ENCODE assay signal across 9 cellular contexts in the genomic region with DNA sequence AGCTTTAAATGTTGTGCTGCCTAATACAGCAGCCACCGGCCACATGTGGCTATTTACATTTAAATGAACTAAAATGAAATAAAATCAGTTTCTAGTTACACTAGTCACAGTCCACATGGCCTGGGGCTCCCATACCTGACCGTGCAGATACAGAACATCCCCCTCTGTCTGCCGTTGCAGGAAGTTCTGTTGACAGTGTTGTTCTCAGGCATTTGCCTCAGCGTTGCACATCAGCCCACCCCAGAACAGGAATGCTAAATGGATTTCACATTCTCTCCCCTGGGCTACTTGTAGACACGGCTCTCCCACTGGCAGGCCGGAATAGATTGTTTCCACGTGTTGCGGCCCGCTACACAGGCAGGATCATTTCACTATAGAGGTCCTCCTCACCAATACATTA. TPM values are rescaled to one million over a fixed set of nuclear protein-coding genes. Genes with fewer than 3 reads are reported as not detected.
DNase-seq lines count a peak whose midpoint lies in the region; ATAC-seq, FAIRE-seq and TF ChIP-seq lines count a peak whose summit lies in the region.
"Had no signal": no experiment of that assay in that cellular context is flagged by ENCODE, and none has a peak within 500 bp of the region (broad histone marks: within the 10 kb centered on the region; RNA-seq: fewer than 3 reads in every experiment).

No MANE protein-coding gene starts in this region.

- peaks cover 29% of the 10 kb centered on the region for H4K20me1 ChIP-seq in keratinocyte (ENCODE audit: control insufficient read depth, extremely low read depth, insufficient read depth, low read length)

- dilution Hi-C loops in keratinocyte (cut with MboI; ENCODE audit: extremely low pct_ligation_motif_present, low sequenced_read_pairs) = no loop called here

- peaks cover 65 to 97% of the 10 kb centered on the region in 2 experiments for H3K36me3 ChIP-seq in keratinocyte (ENCODE audit: control insufficient read depth in 2 of 2, extremely low read depth in 1 of 2, insufficient read depth in 2 of 2, low read length in 2 of 2)
- H3K36me3 ChIP-seq in body of pancreas (replicated peaks in 1 of 2; ENCODE audit: insufficient read depth in 1 of 2, low read depth in 2 of 2) = peaks cover 16 to 65% of the 10 kb centered on the region in 2 donors
- H3K36me3 ChIP-seq in upper lobe of right lung = peaks cover 100% of the 10 kb centered on the region

- POLR2A ChIA-PET in WTC11 (lab: Charles Lee) = no interaction called here

- 79 to 84% methylated on average over 9 of the region's 9 CpGs for WGBS in body of pancreas, 2 donors

- no peaks in the 10 kb centered on the region for H3K9me3 ChIP-seq in keratinocyte (ENCODE audit: control insufficient read depth, low read depth, low read length)
- no peaks in the 10 kb centered on the region for H3K9me3 ChIP-seq in body of pancreas
- H3K9me3 ChIP-seq in upper lobe of right lung = no peaks in the 10 kb centered on the region

- intact Hi-C loops in body of pancreas (cut with DNase I) (no loop called here), upper lobe of right lung (cut with DNase I) (loop anchor here (10.0 kb wide), 1 partner anchor 93 kb away; no protein-coding TSS in a partner anchor)

- peak overlapping the region; percentile 6 for H3K9ac ChIP-seq in keratinocyte (ENCODE audit: control insufficient read depth, extremely low read depth, insufficient read depth, low read length)

- ATAC-seq in WTC11 (peak; percentile 87), body of pancreas (no peak), upper lobe of right lung (no peak), GM18498 (IDR thresholded peaks at IDR 0.05; ENCODE audit: unreplicated experiment) (no peak), GM18858 (IDR thresholded peaks at IDR 0.05; ENCODE audit: unreplicated experiment) (no peak)

- H3K4me1 ChIP-seq in keratinocyte (ENCODE audit: control insufficient read depth, extremely low read depth, insufficient read depth, low read length) (peaks cover 28% of the 10 kb centered on the region), body of pancreas (peaks cover 7% of the 10 kb centered on the region), upper lobe of right lung (peaks cover 5% of the 10 kb centered on the region)

- H3K36me3 Mint-ChIP-seq in WTC11 = peaks cover 82% of the 10 kb centered on the region

- peak overlapping the region; percentile 81 for H3K27ac Mint-ChIP-seq in WTC11
- H3K27ac Mint-ChIP-seq: T-helper 1 cell treated with Interleukin-12 subunit alpha and Interleukin-12 subunit beta and Interleukin-4 antibody, amounts not matched to agents 30 μg/mL and 1 μg/mL, for 36 hours had no signal

- H3K4me3 Mint-ChIP-seq in WTC11 = no peak overlapping the region
- H3K4me3 Mint-ChIP-seq: T-helper 1 cell treated with Interleukin-12 subunit alpha and Interleukin-12 subunit beta and Interleukin-4 antibody, amounts not matched to agents 30 μg/mL and 1 μg/mL, for 36 hours had no signal

- no peak overlapping the region for H2AFZ ChIP-seq in keratinocyte (ENCODE audit: control insufficient read depth, low read length)

- TF ChIP-seq CTCF in D721Med (IDR thresholded peaks at IDR 0.05; ENCODE audit: insufficient read depth, missing control alignments) = peak; percentile 4
- peak; percentile 19; the same call in 1 of the 2 replicates for TF ChIP-seq CTCF in WTC11 (IDR thresholded peaks at IDR 0.05)
- TF ChIP-seq CTCF in keratinocyte (optimal IDR thresholded peaks at IDR 0.05 in 1 of 3, IDR thresholded peaks at IDR 0.05 in 1 of 3, conservative IDR thresholded peaks at IDR 0.05 in 1 of 3; ENCODE audit: extremely low read depth in 1 of 3, insufficient read depth in 2 of 3, low read length in 3 of 3) = peak; percentile 38 to 58 (median 49)
- TF ChIP-seq CTCF in body of pancreas (IDR thresholded peaks at IDR 0.05) = peak in 1 of 7 experiments; percentile 21
- TF ChIP-seq CTCF in upper lobe of right lung (IDR thresholded peaks at IDR 0.05) = no peak

- no peak for DNase-seq in D721Med (ENCODE audit: insufficient read length, low spot score)
- DNase-seq in HCEC 1CT = peak; percentile 13
- peak; percentile 58 for DNase-seq in WTC11 (ENCODE audit: low spot score)
- DNase-seq in keratinocyte (ENCODE audit: low read depth, low spot score) = no peak
- DNase-seq in body of pancreas = no peak
- DNase-seq in upper lobe of right lung = no peak

- FAIRE-seq in D721Med (lab: Jason Lieb, UNC) (no peak), keratinocyte (lab: Jason Lieb, UNC) (peak; percentile 39)

- no peaks in the 10 kb centered on the region for H3K27me3 ChIP-seq in keratinocyte (ENCODE audit: control insufficient read depth, extremely low read depth, insufficient read depth, low read length)
- H3K27me3 ChIP-seq in body of pancreas = no peaks in the 10 kb centered on the region
- no peaks in the 10 kb centered on the region for H3K27me3 ChIP-seq in upper lobe of right lung

- no peaks in the 10 kb centered on the region for H3K9me1 ChIP-seq in keratinocyte (ENCODE audit: control insufficient read depth, extremely low read depth, insufficient read depth, low read length)

- H3K27ac ChIP-seq in keratinocyte (ENCODE audit: control insufficient read depth, insufficient read depth, low read length) (peak overlapping the region; percentile 10), body of pancreas (no peak overlapping the region), upper lobe of right lung (no peak overlapping the region)

- H3K27me3 Mint-ChIP-seq in WTC11 (ENCODE audit: low read depth) = no peaks in the 10 kb centered on the region

- peaks cover 48% of the 10 kb centered on the region for H3K4me1 Mint-ChIP-seq in WTC11

- no peak for TF ChIP-seq POLR2A in body of pancreas (IDR thresholded peaks at IDR 0.05)

- H3K4me3 ChIP-seq in keratinocyte (ENCODE audit: control insufficient read depth in 2 of 3, extremely low read depth in 1 of 3, insufficient read depth in 2 of 3, low read depth in 1 of 3, low read length in 3 of 3) = no peak overlapping the region
- no peak overlapping the region for H3K4me3 ChIP-seq in body of pancreas
- H3K4me3 ChIP-seq in upper lobe of right lung = no peak overlapping the region

- CTCF ChIA-PET in WTC11 (lab: Charles Lee) = no interaction called here

- no peak overlapping the region for H3K4me2 ChIP-seq in keratinocyte (ENCODE audit: control insufficient read depth, extremely low read depth, insufficient read depth, low read depth, low read length)

- H3K79me2 ChIP-seq in keratinocyte (ENCODE audit: control insufficient read depth, insufficient read depth, low read length) = peaks cover 79% of the 10 kb centered on the region

- H3K9me3 Mint-ChIP-seq in WTC11 = no peaks in the 10 kb centered on the region
- H3K9me3 Mint-ChIP-seq: T-helper 1 cell treated with Interleukin-12 subunit alpha and Interleukin-12 subunit beta and Interleukin-4 antibody, amounts not matched to agents 30 μg/mL and 1 μg/mL, for 36 hours had no signal

TF ChIP-seq in WTC11, 78 proteins besides CTCF, POLR2A, EP300 and RAD21:
- TF ChIP-seq TP53 (CRISPR knock-in tag; IDR thresholded peaks at IDR 0.05) = no peak
- TF ChIP-seq GTF2I (CRISPR knock-in tag; conservative IDR thresholded peaks at IDR 0.05) = no peak
- TF ChIP-seq, protein P1, sequence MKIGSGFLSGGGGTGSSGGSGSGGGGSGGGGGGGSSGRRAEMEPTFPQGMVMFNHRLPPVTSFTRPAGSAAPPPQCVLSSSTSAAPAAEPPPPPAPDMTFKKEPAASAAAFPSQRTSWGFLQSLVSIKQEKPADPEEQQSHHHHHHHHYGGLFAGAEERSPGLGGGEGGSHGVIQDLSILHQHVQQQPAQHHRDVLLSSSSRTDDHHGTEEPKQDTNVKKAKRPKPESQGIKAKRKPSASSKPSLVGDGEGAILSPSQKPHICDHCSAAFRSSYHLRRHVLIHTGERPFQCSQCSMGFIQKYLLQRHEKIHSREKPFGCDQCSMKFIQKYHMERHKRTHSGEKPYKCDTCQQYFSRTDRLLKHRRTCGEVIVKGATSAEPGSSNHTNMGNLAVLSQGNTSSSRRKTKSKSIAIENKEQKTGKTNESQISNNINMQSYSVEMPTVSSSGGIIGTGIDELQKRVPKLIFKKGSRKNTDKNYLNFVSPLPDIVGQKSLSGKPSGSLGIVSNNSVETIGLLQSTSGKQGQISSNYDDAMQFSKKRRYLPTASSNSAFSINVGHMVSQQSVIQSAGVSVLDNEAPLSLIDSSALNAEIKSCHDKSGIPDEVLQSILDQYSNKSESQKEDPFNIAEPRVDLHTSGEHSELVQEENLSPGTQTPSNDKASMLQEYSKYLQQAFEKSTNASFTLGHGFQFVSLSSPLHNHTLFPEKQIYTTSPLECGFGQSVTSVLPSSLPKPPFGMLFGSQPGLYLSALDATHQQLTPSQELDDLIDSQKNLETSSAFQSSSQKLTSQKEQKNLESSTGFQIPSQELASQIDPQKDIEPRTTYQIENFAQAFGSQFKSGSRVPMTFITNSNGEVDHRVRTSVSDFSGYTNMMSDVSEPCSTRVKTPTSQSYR (CRISPR knock-in tag; IDR thresholded peaks at IDR 0.05) = no peak

RNA-seq across cellular contexts. Expression of a gene that starts 26.3 kb away (rescaled TPM):
- total RNA-seq in WTC11 (2021) (38.3 to 45.2 TPM (median 41.6 TPM) in 3 replicates), body of pancreas (10 to 100 TPM; 41.2 to 55.7 TPM), upper lobe of right lung (51.6 TPM)
- 82.1 to 117 TPM (median 84.2 TPM) in 3 replicates for polyA plus RNA-seq in keratinocyte
- polyA plus RNA-seq in keratinocyte (2011; ENCODE audit: low read depth) = 69.6 TPM
- 27.6 and 29.1 TPM in 2 replicates for polyA plus RNA-seq in keratinocyte (2011; cell fraction: cytosol; rRNA removed)
- 356 and 357 TPM in 2 replicates for polyA plus RNA-seq in keratinocyte (2011; cell fraction: nucleus; rRNA removed)
- polyA plus RNA-seq in keratinocyte (2012; ENCODE audit: low replicate concordance) = 37.1 and 115 TPM in 2 replicates
- 306 to 390 TPM (median 389 TPM) in 3 replicates for polyA minus RNA-seq in keratinocyte
- 89.8 TPM for polyA minus RNA-seq in keratinocyte (2011; cell fraction: cytosol; rRNA and poly(A)+ RNA removed)
- 497 and 766 TPM in 2 replicates for polyA minus RNA-seq in keratinocyte (2011; cell fraction: nucleus; rRNA and poly(A)+ RNA removed)

Comparison
In these comparisons a context has a peak if more than half of its experiments do, and no peak if none do; other contexts are left out.
1. DNase-seq: peak in HCEC 1CT (single experiment) and WTC11 (single experiment); none in D721Med (single experiment), keratinocyte (single experiment), body of pancreas (0 of 4) and upper lobe of right lung (single experiment).